In genomic region chr17:55303701-55304145, GRCh38 we compare ENCODE assay signal across 1 cellular context.
A peak's percentile ranks its signal among the peaks of the same experiment; 100 is the strongest.
TF ChIP-seq lines count a peak whose summit lies in the region.

No MANE protein-coding gene starts in this region.

TF ChIP-seq in K562, 482 proteins besides CTCF, POLR2A, EP300 and RAD21 (continued from another document):
- TF ChIP-seq, protein P1, sequence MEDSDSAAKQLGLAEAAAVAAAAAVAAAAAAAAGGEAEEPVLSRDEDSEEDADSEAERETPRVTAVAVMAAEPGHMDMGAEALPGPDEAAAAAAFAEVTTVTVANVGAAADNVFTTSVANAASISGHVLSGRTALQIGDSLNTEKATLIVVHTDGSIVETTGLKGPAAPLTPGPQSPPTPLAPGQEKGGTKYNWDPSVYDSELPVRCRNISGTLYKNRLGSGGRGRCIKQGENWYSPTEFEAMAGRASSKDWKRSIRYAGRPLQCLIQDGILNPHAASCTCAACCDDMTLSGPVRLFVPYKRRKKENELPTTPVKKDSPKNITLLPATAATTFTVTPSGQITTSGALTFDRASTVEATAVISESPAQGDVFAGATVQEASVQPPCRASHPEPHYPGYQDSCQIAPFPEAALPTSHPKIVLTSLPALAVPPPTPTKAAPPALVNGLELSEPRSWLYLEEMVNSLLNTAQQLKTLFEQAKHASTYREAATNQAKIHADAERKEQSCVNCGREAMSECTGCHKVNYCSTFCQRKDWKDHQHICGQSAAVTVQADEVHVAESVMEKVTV (CRISPR knock-in tag; IDR thresholded peaks at IDR 0.05) = 0 out of 2 replicates have a peak, but pooled peaks have one; percentile 30
- TF ChIP-seq SLC30A9 (CRISPR knock-in tag; IDR thresholded peaks at IDR 0.05) (no peak), POLR2H (tag; IDR thresholded peaks at IDR 0.05; ENCODE audit: low read depth) (no peak), CHD1 (IDR thresholded peaks at IDR 0.05; ENCODE audit: low read length) (no peak), GTF2F1 (IDR thresholded peaks at IDR 0.05; ENCODE audit: low read depth, low read length) (no peak), DNMT1 (IDR thresholded peaks at IDR 0.05) (no peak), ELF4 (CRISPR knock-in tag; IDR thresholded peaks at IDR 0.05) (no peak), SIN3B (IDR thresholded peaks at IDR 0.05; ENCODE audit: low read depth) (no peak), ZNF551 (CRISPR knock-in tag; IDR thresholded peaks at IDR 0.05) (no peak), ZNF174 (CRISPR knock-in tag; IDR thresholded peaks at IDR 0.05) (no peak), ZNF57 (CRISPR knock-in tag; IDR thresholded peaks at IDR 0.05) (no peak), L3MBTL2 (IDR thresholded peaks at IDR 0.05) (no peak), ZSCAN29 (IDR thresholded peaks at IDR 0.05) (no peak), POU5F1 (IDR thresholded peaks at IDR 0.05; ENCODE audit: borderline replicate concordance, low read depth, low read length, partially characterized antibody) (no peak), PRDM10 (IDR thresholded peaks at IDR 0.05; ENCODE audit: partially characterized antibody) (no peak), SAFB (IDR thresholded peaks at IDR 0.05; ENCODE audit: borderline replicate concordance, low read depth, low read length) (no peak), ZNF197 (CRISPR knock-in tag; IDR thresholded peaks at IDR 0.05; ENCODE audit: low read depth) (no peak), TCFL5 (CRISPR knock-in tag; conservative IDR thresholded peaks at IDR 0.05) (no peak), FOXK1 (CRISPR knock-in tag; IDR thresholded peaks at IDR 0.05; ENCODE audit: borderline replicate concordance) (no peak), ZNF444 (CRISPR knock-in tag; IDR thresholded peaks at IDR 0.05) (no peak), NFATC3 (IDR thresholded peaks at IDR 0.05) (no peak), FOXM1 (IDR thresholded peaks at IDR 0.05; ENCODE audit: low read depth) (no peak), FOXM1 (CRISPR knock-in tag; IDR thresholded peaks at IDR 0.05; ENCODE audit: low read depth) (no peak), CUX1 (CRISPR knock-in tag; IDR thresholded peaks at IDR 0.05) (0 out of 2 replicates have a peak, but pooled peaks have one; percentile 49), SNIP1 (IDR thresholded peaks at IDR 0.05; ENCODE audit: low read depth) (no peak), FOSL1 (tag; conservative IDR thresholded peaks at IDR 0.05) (peak; percentile 55; the same call in 1 of the 2 replicates), PYGO2 (tag; IDR thresholded peaks at IDR 0.05) (no peak), GABPA (tag; conservative IDR thresholded peaks at IDR 0.05; ENCODE audit: low read depth) (peak; percentile 32; the same call in 1 of the 2 replicates), ESRRB (CRISPR knock-in tag; IDR thresholded peaks at IDR 0.05; ENCODE audit: borderline replicate concordance) (no peak), ZNF384 (IDR thresholded peaks at IDR 0.05; ENCODE audit: low read depth, low read length) (peak; percentile 69), CREM (IDR thresholded peaks at IDR 0.05; ENCODE audit: low read depth) (peak; percentile 84), ZNF707 (CRISPR knock-in tag; conservative IDR thresholded peaks at IDR 0.05) (no peak)
- TF ChIP-seq, protein P2, sequence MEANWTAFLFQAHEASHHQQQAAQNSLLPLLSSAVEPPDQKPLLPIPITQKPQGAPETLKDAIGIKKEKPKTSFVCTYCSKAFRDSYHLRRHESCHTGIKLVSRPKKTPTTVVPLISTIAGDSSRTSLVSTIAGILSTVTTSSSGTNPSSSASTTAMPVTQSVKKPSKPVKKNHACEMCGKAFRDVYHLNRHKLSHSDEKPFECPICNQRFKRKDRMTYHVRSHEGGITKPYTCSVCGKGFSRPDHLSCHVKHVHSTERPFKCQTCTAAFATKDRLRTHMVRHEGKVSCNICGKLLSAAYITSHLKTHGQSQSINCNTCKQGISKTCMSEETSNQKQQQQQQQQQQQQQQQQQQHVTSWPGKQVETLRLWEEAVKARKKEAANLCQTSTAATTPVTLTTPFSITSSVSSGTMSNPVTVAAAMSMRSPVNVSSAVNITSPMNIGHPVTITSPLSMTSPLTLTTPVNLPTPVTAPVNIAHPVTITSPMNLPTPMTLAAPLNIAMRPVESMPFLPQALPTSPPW (CRISPR knock-in tag; IDR thresholded peaks at IDR 0.05) = peak; percentile 79
- TF ChIP-seq, protein P3, sequence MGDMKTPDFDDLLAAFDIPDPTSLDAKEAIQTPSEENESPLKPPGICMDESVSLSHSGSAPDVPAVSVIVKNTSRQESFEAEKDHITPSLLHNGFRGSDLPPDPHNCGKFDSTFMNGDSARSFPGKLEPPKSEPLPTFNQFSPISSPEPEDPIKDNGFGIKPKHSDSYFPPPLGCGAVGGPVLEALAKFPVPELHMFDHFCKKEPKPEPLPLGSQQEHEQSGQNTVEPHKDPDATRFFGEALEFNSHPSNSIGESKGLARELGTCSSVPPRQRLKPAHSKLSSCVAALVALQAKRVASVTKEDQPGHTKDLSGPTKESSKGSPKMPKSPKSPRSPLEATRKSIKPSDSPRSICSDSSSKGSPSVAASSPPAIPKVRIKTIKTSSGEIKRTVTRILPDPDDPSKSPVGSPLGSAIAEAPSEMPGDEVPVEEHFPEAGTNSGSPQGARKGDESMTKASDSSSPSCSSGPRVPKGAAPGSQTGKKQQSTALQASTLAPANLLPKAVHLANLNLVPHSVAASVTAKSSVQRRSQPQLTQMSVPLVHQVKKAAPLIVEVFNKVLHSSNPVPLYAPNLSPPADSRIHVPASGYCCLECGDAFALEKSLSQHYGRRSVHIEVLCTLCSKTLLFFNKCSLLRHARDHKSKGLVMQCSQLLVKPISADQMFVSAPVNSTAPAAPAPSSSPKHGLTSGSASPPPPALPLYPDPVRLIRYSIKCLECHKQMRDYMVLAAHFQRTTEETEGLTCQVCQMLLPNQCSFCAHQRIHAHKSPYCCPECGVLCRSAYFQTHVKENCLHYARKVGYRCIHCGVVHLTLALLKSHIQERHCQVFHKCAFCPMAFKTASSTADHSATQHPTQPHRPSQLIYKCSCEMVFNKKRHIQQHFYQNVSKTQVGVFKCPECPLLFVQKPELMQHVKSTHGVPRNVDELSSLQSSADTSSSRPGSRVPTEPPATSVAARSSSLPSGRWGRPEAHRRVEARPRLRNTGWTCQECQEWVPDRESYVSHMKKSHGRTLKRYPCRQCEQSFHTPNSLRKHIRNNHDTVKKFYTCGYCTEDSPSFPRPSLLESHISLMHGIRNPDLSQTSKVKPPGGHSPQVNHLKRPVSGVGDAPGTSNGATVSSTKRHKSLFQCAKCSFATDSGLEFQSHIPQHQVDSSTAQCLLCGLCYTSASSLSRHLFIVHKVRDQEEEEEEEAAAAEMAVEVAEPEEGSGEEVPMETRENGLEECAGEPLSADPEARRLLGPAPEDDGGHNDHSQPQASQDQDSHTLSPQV (IDR thresholded peaks at IDR 0.05) = no peak
- TF ChIP-seq, protein P4, sequence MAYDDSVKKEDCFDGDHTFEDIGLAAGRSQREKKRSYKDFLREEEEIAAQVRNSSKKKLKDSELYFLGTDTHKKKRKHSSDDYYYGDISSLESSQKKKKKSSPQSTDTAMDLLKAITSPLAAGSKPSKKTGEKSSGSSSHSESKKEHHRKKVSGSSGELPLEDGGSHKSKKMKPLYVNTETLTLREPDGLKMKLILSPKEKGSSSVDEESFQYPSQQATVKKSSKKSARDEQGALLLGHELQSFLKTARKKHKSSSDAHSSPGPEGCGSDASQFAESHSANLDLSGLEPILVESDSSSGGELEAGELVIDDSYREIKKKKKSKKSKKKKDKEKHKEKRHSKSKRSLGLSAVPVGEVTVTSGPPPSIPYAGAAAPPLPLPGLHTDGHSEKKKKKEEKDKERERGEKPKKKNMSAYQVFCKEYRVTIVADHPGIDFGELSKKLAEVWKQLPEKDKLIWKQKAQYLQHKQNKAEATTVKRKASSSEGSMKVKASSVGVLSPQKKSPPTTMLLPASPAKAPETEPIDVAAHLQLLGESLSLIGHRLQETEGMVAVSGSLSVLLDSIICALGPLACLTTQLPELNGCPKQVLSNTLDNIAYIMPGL (CRISPR knock-in tag; IDR thresholded peaks at IDR 0.05) = no peak
